ENCODE assay signal across 36 cellular contexts in genomic region chr10:35657621-35658020, GRCh38. TPM values are rescaled to one million over a fixed set of nuclear protein-coding genes. Genes with fewer than 3 reads are reported as not detected.
"Had no signal": no experiment of that assay in that cellular context is flagged by ENCODE, and none has a peak within 500 bp of the region (broad histone marks: within the 10 kb centered on the region; RNA-seq: fewer than 3 reads in every experiment).

No MANE protein-coding gene starts in this region.

- DNase-seq: activated CD4-positive, alpha-beta memory T cell treated with anti-CD3 and anti-CD28 coated beads for 36 hours; activated CD4-positive, alpha-beta T cell treated with anti-CD3 and anti-CD28 coated beads for 36 hours; activated CD4-positive, alpha-beta T cell treated with anti-CD3 and anti-CD28 coated beads, Interleukin-2, amount 10 ng/mL, durations not matched to agents 24 days and 14 days; activated CD4-positive, CD25-positive, alpha-beta regulatory T cell; activated CD4-positive, CD25-positive, alpha-beta regulatory T cell treated with anti-CD3 and anti-CD28 coated beads, Interleukin-2, amount 50 U/mL, for 72 hours; activated CD8-positive, alpha-beta memory T cell treated with anti-CD3 and anti-CD28 coated beads, Interleukin-2, amount 10 ng/mL, durations not matched to agents 7 days and 5 days; activated CD8-positive, alpha-beta memory T cell treated with anti-CD3 and anti-CD28 coated beads, Interleukin-2, amount 50 U/mL, for 4 hours; activated CD8-positive, alpha-beta T cell treated with anti-CD3 and anti-CD28 coated beads, Interleukin-2, amount 10 ng/mL, durations not matched to agents 7 days and 5 days; activated effector memory CD4-positive, alpha-beta T cell treated with anti-CD3 and anti-CD28 coated beads, Interleukin-2, amount 50 U/mL, for 16 hours; activated naive CD4-positive, alpha-beta T cell treated with anti-CD3 and anti-CD28 coated beads for 36 hours; activated naive CD8-positive, alpha-beta T cell treated with anti-CD3 and anti-CD28 coated beads for 36 hours; activated naive CD8-positive, alpha-beta T cell treated with anti-CD3 and anti-CD28 coated beads, Interleukin-2, amount 50 U/mL, for 24 hours; activated T-cell treated with anti-CD3 and anti-CD28 coated beads, Interleukin-2, amount 50 U/mL, for 1 hour; activated T-cell treated with anti-CD3 and anti-CD28 coated beads, Interleukin-2, amount 50 U/mL, for 48 hours; adrenal gland; amygdala; aorta; body of pancreas; central memory CD4-positive, alpha-beta T cell; cerebellar nuclear complex; colonic mucosa; dorsolateral prefrontal cortex; effector memory CD4-positive, alpha-beta T cell; endodermal cell; erythroblast; gastrocnemius medialis; glutamatergic neuron; heart left ventricle; T-helper 1 cell; T-helper 17 cell had no signal

- H3K36me3 ChIP-seq: adrenal gland, cardiac muscle cell, colonic mucosa, esophagus muscularis mucosa, gastrocnemius medialis, heart left ventricle had no signal

- H3K27ac ChIP-seq: adrenal gland, body of pancreas, cardiac muscle cell, colonic mucosa, dorsolateral prefrontal cortex, esophagus muscularis mucosa, foreskin keratinocyte, gastrocnemius medialis, heart left ventricle had no signal

- H3K9me3 ChIP-seq: adrenal gland, body of pancreas, colonic mucosa, esophagus muscularis mucosa, gastrocnemius medialis had no signal

- H3K4me1 ChIP-seq: adrenal gland, body of pancreas, colonic mucosa, esophagus muscularis mucosa, foreskin keratinocyte, gastrocnemius medialis, heart left ventricle had no signal

- H3K4me3 ChIP-seq: adrenal gland, body of pancreas, cardiac muscle cell, colonic mucosa, dorsolateral prefrontal cortex, esophagus muscularis mucosa, gastrocnemius medialis, heart left ventricle had no signal

- ATAC-seq: activated CD4-positive, alpha-beta T cell treated with anti-CD3 and anti-CD28 coated beads for 36 hours; activated CD8-positive, alpha-beta memory T cell treated with anti-CD3 and anti-CD28 coated beads, Interleukin-2, amount 10 ng/mL, durations not matched to agents 7 days and 5 days; activated CD8-positive, alpha-beta T cell treated with anti-CD3 and anti-CD28 coated beads, Interleukin-2, amount 10 ng/mL, durations not matched to agents 7 days and 5 days; activated naive CD8-positive, alpha-beta T cell treated with anti-CD3 and anti-CD28 coated beads, Interleukin-2, amount 50 U/mL, for 24 hours; body of pancreas; foreskin keratinocyte; gastrocnemius medialis; heart left ventricle; T-helper 17 cell had no signal

- H3K27me3 ChIP-seq: adrenal gland, body of pancreas, cardiac muscle cell, colonic mucosa, dorsolateral prefrontal cortex, esophagus muscularis mucosa, gastrocnemius medialis, heart left ventricle had no signal

RNA-seq across cellular contexts. Expression of gene GJD4, which starts 52.5 kb away (rescaled TPM):
- total RNA-seq: activated CD4-positive, alpha-beta memory T cell treated with anti-CD3 and anti-CD28 coated beads for 36 hours; activated CD4-positive, alpha-beta T cell treated with anti-CD3 and anti-CD28 coated beads for 36 hours; activated CD4-positive, alpha-beta T cell treated with anti-CD3 and anti-CD28 coated beads, Interleukin-2, amount 10 ng/mL, durations not matched to agents 24 days and 14 days; activated CD8-positive, alpha-beta memory T cell treated with anti-CD3 and anti-CD28 coated beads for 36 hours; activated CD8-positive, alpha-beta memory T cell treated with anti-CD3 and anti-CD28 coated beads, Interleukin-2, amount 10 ng/mL, durations not matched to agents 7 days and 5 days; activated CD8-positive, alpha-beta T cell treated with anti-CD3 and anti-CD28 coated beads, Interleukin-2, amount 10 ng/mL, durations not matched to agents 7 days and 5 days; activated naive CD4-positive, alpha-beta T cell treated with anti-CD3 and anti-CD28 coated beads for 36 hours; activated naive CD8-positive, alpha-beta T cell treated with anti-CD3 and anti-CD28 coated beads for 36 hours; activated T-helper 1 cell treated with anti-CD3 and anti-CD28 coated beads, Interleukin-12 subunit alpha, Interleukin-12 subunit beta, Interleukin-2, Interleukin-4 antibody, amounts not matched to agents 30 ng/mL and 10 ng/mL and 1 ng/mL, durations not matched to agents 14 hours and 24 hours and 36 hours; activated T-helper 2 cell treated with anti-CD3 and anti-CD28 coated beads, Interferon-gamma antibody, Interleukin-2, Interleukin-4, amounts not matched to agents 10 μg/mL and 5 μg/mL and 100 μg/mL, durations not matched to agents 14 hours and 24 hours and 36 hours; adrenal gland; aorta; body of pancreas; colonic mucosa; esophagus muscularis mucosa; foreskin keratinocyte; gastrocnemius medialis; heart left ventricle had no signal
- polyA plus RNA-seq: adrenal gland, aorta, cardiac muscle cell, foreskin keratinocyte, heart left ventricle had no signal
